Comparison of ENCODE assay signal across 16 cellular contexts in genomic region chr2:207873794-207874193, GRCh38.
DNase-seq lines count a peak whose midpoint lies in the region; ATAC-seq and TF ChIP-seq lines count a peak whose summit lies in the region.
"Had no signal": no experiment of that assay in that cellular context is flagged by ENCODE, and none has a peak within 500 bp of the region (broad histone marks: within the 10 kb centered on the region; RNA-seq: fewer than 3 reads in every experiment).

No MANE protein-coding gene starts in this region.

- ATAC-seq in GM19372 (IDR thresholded peaks at IDR 0.05; ENCODE audit: low read depth, unreplicated experiment) (peak; percentile 73), HG02623 (IDR thresholded peaks at IDR 0.05; ENCODE audit: unreplicated experiment) (peak; percentile 69), HG03342 (IDR thresholded peaks at IDR 0.05; ENCODE audit: unreplicated experiment) (peak; percentile 70), SK-N-SH treated with all-trans-retinoic acid at 6 μM for 48 hours (no peak)
- ATAC-seq in activated T-cell treated with anti-CD3 and anti-CD28 coated beads, Interleukin-2, amount 50 U/mL, for 72 hours (replicated peaks in 1 of 2): no peak
- ATAC-seq: T-helper 17 cell had no signal

- no peak overlapping the region for H3K27ac ChIP-seq in dorsolateral prefrontal cortex
- H3K27ac ChIP-seq: ovary, upper lobe of left lung had no signal

- TF ChIP-seq CTCF in GM10248 (IDR thresholded peaks at IDR 0.05; ENCODE audit: control extremely low read depth, extremely low read depth, low read depth, missing control alignments): no peak
- no peak for TF ChIP-seq CTCF in dorsolateral prefrontal cortex (IDR thresholded peaks at IDR 0.05 in 54 of 56, conservative IDR thresholded peaks at IDR 0.05 in 2 of 56; ENCODE audit: low read depth in 1 of 56, partially characterized antibody in 56 of 56)

- H3K9me3 Mint-ChIP-seq in activated T-cell treated with anti-CD3 and anti-CD28 coated beads, Interleukin-2, amount 50 U/mL, for 72 hours: no peaks in the 10 kb centered on the region
- H3K9me3 Mint-ChIP-seq: mesothelial cell of epicardium had no signal

- H3K4me3 Mint-ChIP-seq in activated T-cell treated with anti-CD3 and anti-CD28 coated beads, Interleukin-2, amount 50 U/mL, for 72 hours: no peak overlapping the region
- H3K4me3 Mint-ChIP-seq: mesothelial cell of epicardium, T-helper 17 cell had no signal

- DNase-seq in GM10248 (ENCODE audit: extremely low spot score) (peak; percentile 39), dorsolateral prefrontal cortex (no peak)
- DNase-seq in stimulated activated CD4-positive, alpha-beta T cell treated with anti-CD3 and anti-CD28 coated beads, Interleukin-1b, Interleukin-23, amount 100 ng/mL, for 48 hours: no peak
- no peak for DNase-seq in activated T-cell treated with anti-CD3 and anti-CD28 coated beads, Interleukin-2, amount 50 U/mL, for 72 hours
- DNase-seq: activated CD4-positive, alpha-beta T cell treated with anti-CD3 and anti-CD28 coated beads for 48 hours; NCI-H146; NCI-H524; ovary; T-helper 17 cell; upper lobe of left lung had no signal

- POLR2A ChIA-PET in GM10248 (lab: Yijun Ruan, JAX): no interaction called here

- H3K27me3 ChIP-seq in dorsolateral prefrontal cortex: no peaks in the 10 kb centered on the region
- H3K27me3 ChIP-seq: ovary, upper lobe of left lung had no signal

- H3K27me3 Mint-ChIP-seq in activated T-cell treated with anti-CD3 and anti-CD28 coated beads, Interleukin-2, amount 50 U/mL, for 72 hours (ENCODE audit: low read depth): no peaks in the 10 kb centered on the region
- H3K27me3 Mint-ChIP-seq: T-helper 17 cell had no signal

- H3K36me3 Mint-ChIP-seq in activated T-cell treated with anti-CD3 and anti-CD28 coated beads, Interleukin-2, amount 50 U/mL, for 72 hours (ENCODE audit: insufficient read depth in 2 of 2): no peaks in the 10 kb centered on the region
- H3K36me3 Mint-ChIP-seq: mesothelial cell of epicardium had no signal

- CTCF ChIA-PET in GM10248 (lab: Yijun Ruan, JAX): interaction anchor here (1.4 kb wide), 1 partner anchor 31 kb away, joined by 4 read pairs; no protein-coding TSS in a partner anchor

- H3K4me3 ChIP-seq in dorsolateral prefrontal cortex: no peak overlapping the region
- H3K4me3 ChIP-seq: HAP-1, ovary, upper lobe of left lung had no signal

- intact Hi-C loops in dorsolateral prefrontal cortex (cut with DNase I): no loop called here

- peaks cover 7% of the 10 kb centered on the region for H3K4me1 Mint-ChIP-seq in activated T-cell treated with anti-CD3 and anti-CD28 coated beads, Interleukin-2, amount 50 U/mL, for 72 hours (ENCODE audit: low read depth)
- H3K4me1 Mint-ChIP-seq: mesothelial cell of epicardium, T-helper 17 cell had no signal

- H3K27ac Mint-ChIP-seq in activated T-cell treated with anti-CD3 and anti-CD28 coated beads, Interleukin-2, amount 50 U/mL, for 72 hours: no peak overlapping the region
- H3K27ac Mint-ChIP-seq: mesothelial cell of epicardium, T-helper 17 cell had no signal

TF ChIP-seq in SK-N-SH treated with all-trans-retinoic acid at 6 μM for 48 hours, 23 proteins besides CTCF, POLR2A, EP300 and RAD21:
- no peak for TF ChIP-seq CSDC2 (CRISPR knock-in tag; IDR thresholded peaks at IDR 0.05)
- TF ChIP-seq RARB (CRISPR knock-in tag; IDR thresholded peaks at IDR 0.05): no peak
- TF ChIP-seq POU6F1 (CRISPR knock-in tag; IDR thresholded peaks at IDR 0.05; ENCODE audit: borderline replicate concordance, low read depth): no peak
- no peak for TF ChIP-seq PATZ1 (CRISPR knock-in tag; IDR thresholded peaks at IDR 0.05; ENCODE audit: borderline replicate concordance)
- no peak for TF ChIP-seq ZC3H10 (CRISPR knock-in tag; IDR thresholded peaks at IDR 0.05)
- TF ChIP-seq ZNF70 (CRISPR knock-in tag; IDR thresholded peaks at IDR 0.05): no peak
- no peak for TF ChIP-seq TCF4 (CRISPR knock-in tag; IDR thresholded peaks at IDR 0.05; ENCODE audit: borderline replicate concordance)
- TF ChIP-seq OSR1 (CRISPR knock-in tag; IDR thresholded peaks at IDR 0.05): no peak
- no peak for TF ChIP-seq ZFP30 (CRISPR knock-in tag; IDR thresholded peaks at IDR 0.05)
- no peak for TF ChIP-seq ISL1 (CRISPR knock-in tag; IDR thresholded peaks at IDR 0.05)
- no peak for TF ChIP-seq CREB5 (CRISPR knock-in tag; IDR thresholded peaks at IDR 0.05; ENCODE audit: low read depth)
- no peak for TF ChIP-seq BACH2 (CRISPR knock-in tag; IDR thresholded peaks at IDR 0.05; ENCODE audit: borderline replicate concordance)
- TF ChIP-seq ESRRG (CRISPR knock-in tag; IDR thresholded peaks at IDR 0.05): no peak
- TF ChIP-seq GLIS3 (CRISPR knock-in tag; IDR thresholded peaks at IDR 0.05): no peak
- no peak for TF ChIP-seq ZFP3 (CRISPR knock-in tag; IDR thresholded peaks at IDR 0.05)
- no peak for TF ChIP-seq ARNTL (CRISPR knock-in tag; IDR thresholded peaks at IDR 0.05; ENCODE audit: borderline replicate concordance, low read depth)
- no peak for TF ChIP-seq SNAI2 (CRISPR knock-in tag; IDR thresholded peaks at IDR 0.05)
- TF ChIP-seq, protein P1, sequence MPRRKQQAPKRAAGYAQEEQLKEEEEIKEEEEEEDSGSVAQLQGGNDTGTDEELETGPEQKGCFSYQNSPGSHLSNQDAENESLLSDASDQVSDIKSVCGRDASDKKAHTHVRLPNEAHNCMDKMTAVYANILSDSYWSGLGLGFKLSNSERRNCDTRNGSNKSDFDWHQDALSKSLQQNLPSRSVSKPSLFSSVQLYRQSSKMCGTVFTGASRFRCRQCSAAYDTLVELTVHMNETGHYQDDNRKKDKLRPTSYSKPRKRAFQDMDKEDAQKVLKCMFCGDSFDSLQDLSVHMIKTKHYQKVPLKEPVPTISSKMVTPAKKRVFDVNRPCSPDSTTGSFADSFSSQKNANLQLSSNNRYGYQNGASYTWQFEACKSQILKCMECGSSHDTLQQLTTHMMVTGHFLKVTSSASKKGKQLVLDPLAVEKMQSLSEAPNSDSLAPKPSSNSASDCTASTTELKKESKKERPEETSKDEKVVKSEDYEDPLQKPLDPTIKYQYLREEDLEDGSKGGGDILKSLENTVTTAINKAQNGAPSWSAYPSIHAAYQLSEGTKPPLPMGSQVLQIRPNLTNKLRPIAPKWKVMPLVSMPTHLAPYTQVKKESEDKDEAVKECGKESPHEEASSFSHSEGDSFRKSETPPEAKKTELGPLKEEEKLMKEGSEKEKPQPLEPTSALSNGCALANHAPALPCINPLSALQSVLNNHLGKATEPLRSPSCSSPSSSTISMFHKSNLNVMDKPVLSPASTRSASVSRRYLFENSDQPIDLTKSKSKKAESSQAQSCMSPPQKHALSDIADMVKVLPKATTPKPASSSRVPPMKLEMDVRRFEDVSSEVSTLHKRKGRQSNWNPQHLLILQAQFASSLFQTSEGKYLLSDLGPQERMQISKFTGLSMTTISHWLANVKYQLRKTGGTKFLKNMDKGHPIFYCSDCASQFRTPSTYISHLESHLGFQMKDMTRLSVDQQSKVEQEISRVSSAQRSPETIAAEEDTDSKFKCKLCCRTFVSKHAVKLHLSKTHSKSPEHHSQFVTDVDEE (CRISPR knock-in tag; IDR thresholded peaks at IDR 0.05): no peak

Comparison
In these comparisons a context has a peak if more than half of its experiments do, and no peak if none do; other contexts are left out.
1. ATAC-seq: peak in GM19372 (single experiment), HG02623 (single experiment) and HG03342 (single experiment); none in activated T-cell treated with anti-CD3 and anti-CD28 coated beads, Interleukin-2, amount 50 U/mL, for 72 hours (0 of 2) and SK-N-SH treated with all-trans-retinoic acid at 6 μM for 48 hours (single experiment).